ENCODE assay signal across 8 cellular contexts in genomic region chr12:54017845-54018607, GRCh38. TPM values are rescaled to one million over a fixed set of nuclear protein-coding genes. Genes with fewer than 3 reads are reported as not detected.
DNase-seq lines count a peak whose midpoint lies in the region; TF ChIP-seq lines count a peak whose summit lies in the region.

No MANE protein-coding gene starts in this region.

- peak overlapping the region; percentile 94 to 96 for H3K27ac ChIP-seq in ascending aorta
- peak overlapping the region; percentile 99 for H3K27ac ChIP-seq in skeletal muscle tissue (ENCODE audit: low read depth, low read length)

- H3K4me1 ChIP-seq in ascending aorta (peaks cover 0 to 10% of the 10 kb centered on the region in 2 donors), skeletal muscle tissue (ENCODE audit: control insufficient read depth in 3 of 3, insufficient read depth in 3 of 3, low read length in 3 of 3) (peaks cover 54 to 69% (median 54%) of the 10 kb centered on the region in 3 donors)

- no peaks in the 10 kb centered on the region for H3K36me3 ChIP-seq in ascending aorta
- no peaks in the 10 kb centered on the region for H3K36me3 ChIP-seq in skeletal muscle tissue (ENCODE audit: control insufficient read depth in 3 of 3, insufficient read depth in 3 of 3, low read length in 3 of 3)

- H3K27me3 ChIP-seq in ascending aorta (no peaks in the 10 kb centered on the region), skeletal muscle tissue (ENCODE audit: control insufficient read depth in 3 of 3, insufficient read depth in 3 of 3, low read length in 3 of 3) (no peaks in the 10 kb centered on the region)

- H3K9ac ChIP-seq in skeletal muscle tissue (ENCODE audit: low read depth in 1 of 3, low read length in 3 of 3): peak overlapping the region; percentile 90 to 98 (median 94)

- no peak for TF ChIP-seq CTCF in GM12864 (IDR thresholded peaks at IDR 0.05; ENCODE audit: low read depth, low read length, missing control alignments)
- TF ChIP-seq CTCF in HFF-Myc (IDR thresholded peaks at IDR 0.05; ENCODE audit: low read depth, low read length, missing control alignments): no peak
- TF ChIP-seq CTCF in ascending aorta (IDR thresholded peaks at IDR 0.05): no peak

- DNase-seq in GM12864 (ENCODE audit: low read depth) (peak; percentile 49), HFF-Myc (ENCODE audit: extremely low read depth, low read depth) (no peak), NCI-H1105 treated with DMSO at 0.1 percent for 48 hours (lab: John Stamatoyannopoulos, UW) (peak; percentile 90), T-helper 1 cell (peak; percentile 35 to 73 (median 62)), ascending aorta (ENCODE audit: low spot score in 2 of 2) (peak in 1 of 2 donors; percentile 95), cerebellar nuclear complex (lab: John Stamatoyannopoulos, UW) (no peak)

- no peaks in the 10 kb centered on the region for H3K9me3 ChIP-seq in ascending aorta
- no peaks in the 10 kb centered on the region for H3K9me3 ChIP-seq in skeletal muscle tissue (ENCODE audit: control insufficient read depth in 3 of 3, low read length in 3 of 3)

- intact Hi-C loops in ascending aorta (cut with DNase I): loop anchor here (2.0 to 10.0 kb wide), 5 partner anchors 17 to 337 kb away; partner anchors contain the start of genes CBX5 and HNRNPA1

- H3K4me3 ChIP-seq in GM12864 (ENCODE audit: low read depth, low read length) (peak overlapping the region; percentile 54), HFF-Myc (replicated peaks; ENCODE audit: low read depth, low read length) (peak overlapping the region; percentile 52), ascending aorta (peak overlapping the region; percentile 47 to 71), iPS-11a (ENCODE audit: low read depth, low read length) (peak overlapping the region; percentile 2), skeletal muscle tissue (ENCODE audit: low read length in 3 of 3) (peak overlapping the region; percentile 79 to 85 (median 84))

RNA-seq across cellular contexts. Expression of gene HOXC8, which starts 9.2 kb away (rescaled TPM):
- 8.9 TPM for total RNA-seq in ascending aorta
- 0.52 TPM for total RNA-seq in skeletal muscle tissue

RNA-seq across cellular contexts. Expression of gene HOXC6, which starts 10.2 kb away (rescaled TPM):
- 7.6 TPM for total RNA-seq in ascending aorta
- 2.6 TPM for total RNA-seq in skeletal muscle tissue

RNA-seq across cellular contexts. Expression of gene HOXC5, which starts 14.8 kb away (rescaled TPM):
- total RNA-seq in ascending aorta (not detected), skeletal muscle tissue (0.52 TPM)

RNA-seq across cellular contexts. Expression of gene HOXC9, which starts 18.1 kb away (rescaled TPM):
- total RNA-seq in ascending aorta (1.2 TPM), skeletal muscle tissue (4.2 TPM)

RNA-seq across cellular contexts. Expression of gene HOXC10, which starts 33.1 kb away (rescaled TPM):
- not detected for total RNA-seq in ascending aorta
- 3.7 TPM for total RNA-seq in skeletal muscle tissue

Comparison
In these comparisons a context has a peak if more than half of its experiments do, and no peak if none do; other contexts are left out.
1. DNase-seq: peak in GM12864 (single experiment), NCI-H1105 treated with DMSO at 0.1 percent for 48 hours (single experiment) and T-helper 1 cell (5 of 5); none in HFF-Myc (single experiment) and cerebellar nuclear complex (0 of 2).
2. H3K4me3 ChIP-seq: peak in every context shown above with its lines; median percentile 84 in skeletal muscle tissue; 59 in ascending aorta; 54 in GM12864; 52 in HFF-Myc; 2 in iPS-11a.